28 cellular contexts compared by ENCODE assay signal in the genomic region with DNA sequence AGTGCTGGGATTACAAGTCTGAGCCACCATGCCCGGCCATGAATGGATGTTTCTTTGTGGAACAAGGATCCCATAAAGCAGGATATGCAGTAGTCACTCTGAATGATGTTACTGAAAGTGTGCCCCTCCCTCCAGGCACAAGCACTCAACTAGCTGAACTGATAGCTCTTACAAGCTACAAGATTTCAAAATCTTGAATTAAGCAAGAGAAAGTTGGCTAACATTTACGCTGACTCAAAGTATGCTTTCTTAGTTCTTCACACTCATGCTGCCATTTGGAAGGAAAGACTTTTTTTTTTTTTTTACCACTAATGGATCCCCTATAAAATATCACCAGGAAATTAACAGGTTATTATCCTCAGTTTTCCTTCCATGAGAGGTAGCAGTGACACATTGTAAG.
"Had no signal": no experiment of that assay in that cellular context is flagged by ENCODE, and none has a peak within 500 bp of the region (broad histone marks: within the 10 kb centered on the region; RNA-seq: fewer than 3 reads in every experiment).

No MANE protein-coding gene starts in this region.

- H3K36me3 ChIP-seq: left lung, suprapubic skin, tibial nerve, uterus had no signal

- H3K27ac ChIP-seq: hepatocyte, left lung, suprapubic skin, tibial nerve, uterus had no signal

- H3K27me3 ChIP-seq: hepatocyte, left lung, suprapubic skin, tibial nerve, uterus had no signal

- H3K4me1 ChIP-seq: left lung, suprapubic skin, tibial nerve, uterus had no signal

- DNase-seq: activated CD4-positive, alpha-beta T cell treated with anti-CD3 and anti-CD28 coated beads for 36 hours; activated CD4-positive, alpha-beta T cell treated with anti-CD3 and anti-CD28 coated beads, Interleukin-2, amount 50 U/mL, for 4 hours; activated CD8-positive, alpha-beta memory T cell treated with anti-CD3 and anti-CD28 coated beads for 24 hours; activated CD8-positive, alpha-beta memory T cell treated with anti-CD3 and anti-CD28 coated beads, Interleukin-2, amount 50 U/mL, for 4 hours; activated naive CD4-positive, alpha-beta T cell; activated T-cell treated with anti-CD3 and anti-CD28 coated beads, Interleukin-2, amount 50 U/mL, for 24 hours; amniotic stem cell; effector CD4-positive, alpha-beta T cell; erythroblast; foreskin melanocyte; immature natural killer cell; kidney glomerular epithelial cell; left lung; naive B cell; nucleus accumbens; small intestine; stimulated activated CD4-positive, alpha-beta T cell treated with anti-CD3 and anti-CD28 coated beads, Interleukin-2, amount 100 ng/mL, for 24 hours; stimulated activated naive CD8-positive, alpha-beta T cell treated with anti-CD3 and anti-CD28 coated beads, Interleukin-15, amount 100 ng/mL, for 72 hours; uterus had no signal

- H2AFZ ChIP-seq: hepatocyte had no signal

- H3K4me1 Mint-ChIP-seq: activated CD4-positive, alpha-beta T cell treated with anti-CD3 and anti-CD28 coated beads for 36 hours; activated T-helper 17 cell treated with anti-CD3 and anti-CD28 coated beads, Interleukin-2, amount 50 U/mL, for 72 hours; immature natural killer cell; naive B cell; stimulated activated effector memory CD8-positive, alpha-beta T cell treated with anti-CD3 and anti-CD28 coated beads, Interleukin-12 subunit alpha, Interleukin-12 subunit beta, amount 100 ng/mL, for 72 hours; stimulated activated naive CD8-positive, alpha-beta T cell treated with anti-CD3 and anti-CD28 coated beads, Interleukin-15, amount 100 ng/mL, for 72 hours; WTC11 had no signal

- H3K4me3 ChIP-seq: hepatocyte, left lung, lung, suprapubic skin, tibial nerve, uterus had no signal

- ATAC-seq: activated CD4-positive, alpha-beta T cell treated with anti-CD3 and anti-CD28 coated beads for 36 hours; activated T-helper 17 cell treated with anti-CD3 and anti-CD28 coated beads, Interleukin-2, amount 50 U/mL, for 72 hours; left lung; sciatic nerve; stimulated activated effector memory CD8-positive, alpha-beta T cell treated with anti-CD3 and anti-CD28 coated beads, Interleukin-12 subunit alpha, Interleukin-12 subunit beta, amount 100 ng/mL, for 72 hours; stimulated activated naive CD8-positive, alpha-beta T cell treated with anti-CD3 and anti-CD28 coated beads, Interleukin-15, amount 100 ng/mL, for 72 hours; WTC11 had no signal

- H3K36me3 Mint-ChIP-seq: stimulated activated effector memory CD8-positive, alpha-beta T cell treated with anti-CD3 and anti-CD28 coated beads, Interleukin-12 subunit alpha, Interleukin-12 subunit beta, amount 100 ng/mL, for 72 hours had no signal

- H3K27ac Mint-ChIP-seq: activated CD4-positive, alpha-beta T cell treated with anti-CD3 and anti-CD28 coated beads for 36 hours; activated naive CD8-positive, alpha-beta T cell; activated T-cell treated with anti-CD3 and anti-CD28 coated beads, Interleukin-2, amount 50 U/mL, for 24 hours; activated T-helper 17 cell treated with anti-CD3 and anti-CD28 coated beads, Interleukin-2, amount 50 U/mL, for 72 hours; immature natural killer cell; naive B cell; stimulated activated effector memory CD8-positive, alpha-beta T cell treated with anti-CD3 and anti-CD28 coated beads, Interleukin-12 subunit alpha, Interleukin-12 subunit beta, amount 100 ng/mL, for 72 hours; stimulated activated naive CD8-positive, alpha-beta T cell treated with anti-CD3 and anti-CD28 coated beads, Interleukin-15, amount 100 ng/mL, for 72 hours; WTC11 had no signal

- H3K4me2 ChIP-seq: hepatocyte had no signal

- H3K4me3 Mint-ChIP-seq: activated CD4-positive, alpha-beta T cell treated with anti-CD3 and anti-CD28 coated beads for 36 hours; activated naive CD8-positive, alpha-beta T cell; activated T-cell treated with anti-CD3 and anti-CD28 coated beads, Interleukin-2, amount 50 U/mL, for 24 hours; activated T-helper 17 cell treated with anti-CD3 and anti-CD28 coated beads, Interleukin-2, amount 50 U/mL, for 72 hours; immature natural killer cell; naive B cell; stimulated activated effector memory CD8-positive, alpha-beta T cell treated with anti-CD3 and anti-CD28 coated beads, Interleukin-12 subunit alpha, Interleukin-12 subunit beta, amount 100 ng/mL, for 72 hours; stimulated activated naive CD8-positive, alpha-beta T cell treated with anti-CD3 and anti-CD28 coated beads, Interleukin-15, amount 100 ng/mL, for 72 hours; WTC11 had no signal

- H3K79me2 ChIP-seq: hepatocyte had no signal

- H3K27me3 Mint-ChIP-seq: activated CD4-positive, alpha-beta T cell treated with anti-CD3 and anti-CD28 coated beads for 36 hours; activated naive CD8-positive, alpha-beta T cell; activated T-cell treated with anti-CD3 and anti-CD28 coated beads, Interleukin-2, amount 50 U/mL, for 24 hours; activated T-helper 17 cell treated with anti-CD3 and anti-CD28 coated beads, Interleukin-2, amount 50 U/mL, for 72 hours; naive B cell; stimulated activated naive CD8-positive, alpha-beta T cell treated with anti-CD3 and anti-CD28 coated beads, Interleukin-15, amount 100 ng/mL, for 72 hours had no signal
